In genomic region chr19:2945575-2946184, GRCh38 we compare ENCODE assay signal across 8 cellular contexts. TPM values are rescaled to one million over a fixed set of nuclear protein-coding genes. Genes with fewer than 3 reads are reported as not detected.
DNase-seq lines count a peak whose midpoint lies in the region; ATAC-seq, FAIRE-seq and TF ChIP-seq lines count a peak whose summit lies in the region.

No MANE protein-coding gene starts in this region.

- peak overlapping the region; percentile 83 for H3K4me3 Mint-ChIP-seq in activated CD4-positive, alpha-beta T cell treated with anti-CD3 and anti-CD28 coated beads for 36 hours
- H3K4me3 Mint-ChIP-seq in astrocyte (ENCODE audit: unreplicated experiment), result peak overlapping the region; percentile 83

- H4K20me1 ChIP-seq in astrocyte (ENCODE audit: insufficient read depth, low read length), result no peaks in the 10 kb centered on the region

- no peak for TF ChIP-seq CTCF in astrocyte (IDR thresholded peaks at IDR 0.05; ENCODE audit: insufficient read depth, low read depth, low read length)
- TF ChIP-seq CTCF in liver (IDR thresholded peaks at IDR 0.05; ENCODE audit: low read depth, low read length, missing input control), result no peak
- TF ChIP-seq CTCF in testis (IDR thresholded peaks at IDR 0.05), result no peak

- H3K4me1 ChIP-seq in astrocyte (ENCODE audit: insufficient read depth, low read length) (peaks cover 12% of the 10 kb centered on the region), liver (ENCODE audit: control insufficient read depth in 4 of 4, insufficient read depth in 4 of 4, low read length in 3 of 4) (peaks cover 8 to 22% (median 17%) of the 10 kb centered on the region in 4 donors), testis (peaks cover 11% of the 10 kb centered on the region)

- H3K79me2 ChIP-seq in astrocyte (ENCODE audit: insufficient read depth, low read length), result peaks cover 31% of the 10 kb centered on the region

- H3K9ac ChIP-seq in astrocyte (ENCODE audit: low read length), result peak overlapping the region; percentile 82
- H3K9ac ChIP-seq in liver (ENCODE audit: low read depth in 1 of 2, low read length in 2 of 2), result no peak overlapping the region

- ATAC-seq in activated CD4-positive, alpha-beta T cell treated with anti-CD3 and anti-CD28 coated beads for 36 hours, result no peak
- ATAC-seq in GM18519 (IDR thresholded peaks at IDR 0.05; ENCODE audit: low FRiP score, unreplicated experiment), result no peak

- CTCF ChIA-PET in activated CD4-positive, alpha-beta T cell treated with anti-CD3 and anti-CD28 coated beads for 36 hours (lab: Charles Lee), result no interaction called here

- peak overlapping the region; percentile 77 for H3K4me3 ChIP-seq in astrocyte (ENCODE audit: insufficient read depth, low read depth, low read length)
- H3K4me3 ChIP-seq in liver (ENCODE audit: low read depth in 1 of 3, low read length in 3 of 3), result peak overlapping the region in 2 of 3 donors; percentile 60 to 78
- peak overlapping the region; percentile 90 to 97 for H3K4me3 ChIP-seq in testis

- peak overlapping the region; percentile 92 for H3K4me2 ChIP-seq in astrocyte (ENCODE audit: low read length)

- H3K27me3 ChIP-seq in astrocyte (ENCODE audit: insufficient read depth, low read length), result no peaks in the 10 kb centered on the region
- no peaks in the 10 kb centered on the region for H3K27me3 ChIP-seq in liver (ENCODE audit: control insufficient read depth in 4 of 4, insufficient read depth in 4 of 4, low read length in 3 of 4)
- no peaks in the 10 kb centered on the region for H3K27me3 ChIP-seq in testis

- H3K27ac ChIP-seq in astrocyte (ENCODE audit: low read depth, low read length), result peak overlapping the region; percentile 84
- H3K27ac ChIP-seq in liver (ENCODE audit: low read depth in 1 of 2, low read length in 2 of 2), result peak overlapping the region; percentile 92 to 94
- peak overlapping the region; percentile 92 to 98 for H3K27ac ChIP-seq in testis

- H2AFZ ChIP-seq in astrocyte (ENCODE audit: low read depth, low read length), result peak overlapping the region; percentile 98

- FAIRE-seq in astrocyte (lab: Jason Lieb, UNC), result no peak

- H3K36me3 Mint-ChIP-seq in activated CD4-positive, alpha-beta T cell treated with anti-CD3 and anti-CD28 coated beads for 36 hours (ENCODE audit: low read depth), result peaks cover 4% of the 10 kb centered on the region
- no peaks in the 10 kb centered on the region for H3K36me3 Mint-ChIP-seq in astrocyte (ENCODE audit: low read depth, unreplicated experiment)

- no peaks in the 10 kb centered on the region for H3K9me3 Mint-ChIP-seq in activated CD4-positive, alpha-beta T cell treated with anti-CD3 and anti-CD28 coated beads for 36 hours (ENCODE audit: low read depth)
- H3K9me3 Mint-ChIP-seq in astrocyte (ENCODE audit: unreplicated experiment), result no peaks in the 10 kb centered on the region

- WGBS in liver, result 51% methylated on average over 17 of the region's 17 CpGs
- 21 to 33% methylated on average over 17 of the region's 17 CpGs for WGBS in testis, 2 donors

- no peak for TF ChIP-seq POLR2A in testis (IDR thresholded peaks at IDR 0.05)

- TF ChIP-seq RAD21 in liver (IDR thresholded peaks at IDR 0.05), result no peak

- H3K27me3 Mint-ChIP-seq in activated CD4-positive, alpha-beta T cell treated with anti-CD3 and anti-CD28 coated beads for 36 hours, result no peaks in the 10 kb centered on the region
- H3K27me3 Mint-ChIP-seq in astrocyte (ENCODE audit: low read depth, unreplicated experiment), result peaks cover 2% of the 10 kb centered on the region

- intact Hi-C loops in activated CD4-positive, alpha-beta T cell treated with anti-CD3 and anti-CD28 coated beads for 36 hours (cut with DNase I, micrococcal nuclease), result loop anchor here in 1 of 2 experiments (1.0 to 2.0 kb wide), 7 partner anchors 32 to 240 kb away; partner anchors contain the start of genes NCLN, THOP1, TLE6 and ZNF555
- intact Hi-C loops in testis (cut with DNase I; ENCODE audit: low total_unique reads), result no loop called here

- no peak for DNase-seq in activated CD4-positive, alpha-beta T cell treated with anti-CD3 and anti-CD28 coated beads for 36 hours
- no peak for DNase-seq in activated CD4-positive, alpha-beta T cell treated with anti-CD3 and anti-CD28 coated beads for 4 hours
- DNase-seq in astrocyte (ENCODE audit: low read depth) (no peak), testis (no peak), NCI-H748 treated with DMSO at 0.1 percent for 48 hours (lab: John Stamatoyannopoulos, UW) (no peak), H4 (ENCODE audit: low spot score) (no peak)

- H3K9me3 ChIP-seq in astrocyte (ENCODE audit: insufficient read depth, low read depth, low read length) (no peaks in the 10 kb centered on the region), liver (ENCODE audit: control insufficient read depth in 4 of 4, low read length in 3 of 4) (no peaks in the 10 kb centered on the region), testis (no peaks in the 10 kb centered on the region)

- no peaks in the 10 kb centered on the region for H3K36me3 ChIP-seq in astrocyte (ENCODE audit: insufficient read depth, low read length)
- H3K36me3 ChIP-seq in liver (ENCODE audit: control insufficient read depth in 4 of 4, insufficient read depth in 3 of 4, low read depth in 1 of 4, low read length in 3 of 4), result no peaks in the 10 kb centered on the region
- no peaks in the 10 kb centered on the region for H3K36me3 ChIP-seq in testis (ENCODE audit: low read depth, missing control alignments)

- POLR2A ChIA-PET in activated CD4-positive, alpha-beta T cell treated with anti-CD3 and anti-CD28 coated beads for 36 hours (lab: Charles Lee), result no interaction called here

- H3K4me1 Mint-ChIP-seq in activated CD4-positive, alpha-beta T cell treated with anti-CD3 and anti-CD28 coated beads for 36 hours, result peaks cover 34% of the 10 kb centered on the region
- H3K4me1 Mint-ChIP-seq in astrocyte (ENCODE audit: low read depth, unreplicated experiment), result peaks cover 3% of the 10 kb centered on the region

- H3K27ac Mint-ChIP-seq in activated CD4-positive, alpha-beta T cell treated with anti-CD3 and anti-CD28 coated beads for 36 hours, result peak overlapping the region; percentile 97
- no peak overlapping the region for H3K27ac Mint-ChIP-seq in astrocyte (ENCODE audit: unreplicated experiment)

TF ChIP-seq in liver, 16 proteins besides CTCF, POLR2A, EP300 and RAD21 (continues in another document):
- TF ChIP-seq JUND (IDR thresholded peaks at IDR 0.05) (no peak), NR2F2 (IDR thresholded peaks at IDR 0.05) (no peak), GABPA (IDR thresholded peaks at IDR 0.05 in 1 of 2, conservative IDR thresholded peaks at IDR 0.05 in 1 of 2) (no peak), ZBTB33 (IDR thresholded peaks at IDR 0.05) (no peak), HNF4G (IDR thresholded peaks at IDR 0.05) (no peak), MAX (IDR thresholded peaks at IDR 0.05) (no peak), FOXA2 (IDR thresholded peaks at IDR 0.05) (no peak)

RNA-seq across cellular contexts. Expression of gene ZNF77, which starts 0.9 kb away (rescaled TPM):
- 1 to 10 TPM; 4.3 to 4.8 TPM for total RNA-seq in activated CD4-positive, alpha-beta T cell treated with anti-CD3 and anti-CD28 coated beads for 36 hours
- total RNA-seq in astrocyte (1.4 and 1.5 TPM in 2 replicates), liver (1 to 10 TPM; 2.6 to 3.5 TPM), testis (10 to 100 TPM in 1 of 2 donors, 1 to 10 TPM in 1; 4.8 to 10.7 TPM)
- polyA plus RNA-seq in liver (1 to 10 TPM in 1 of 2 donors, under 1 TPM in 1; 0.90 to 1.1 TPM), testis (ENCODE audit: insufficient read depth, low read depth, low replicate concordance) (5.6 TPM)
- 3.7 and 4.0 TPM in 2 replicates for total RNA-seq in H4 (2014; rRNA removed; shearing (Covaris generic))

RNA-seq across cellular contexts. Expression of gene TLE6, which starts 31.7 kb away (rescaled TPM):
- 1 to 10 TPM; 2.6 to 3.5 TPM for total RNA-seq in activated CD4-positive, alpha-beta T cell treated with anti-CD3 and anti-CD28 coated beads for 36 hours
- total RNA-seq in astrocyte (0.11 TPM in 1 of 2 replicates, not detected in the other), liver (1 to 10 TPM in 1 of 2 donors, under 1 TPM in 1; 0.47 to 1.7 TPM), testis (10 to 100 TPM in 1 of 2 donors, 1 to 10 TPM in 1; 9.1 to 12.5 TPM)
- polyA plus RNA-seq in liver (1 to 10 TPM in 1 of 2 donors, under 1 TPM in 1; 0.78 to 2.8 TPM), testis (ENCODE audit: insufficient read depth, low read depth, low replicate concordance) (8.1 TPM)
- total RNA-seq in H4 (2014; rRNA removed; shearing (Covaris generic)), result 1.5 and 2.7 TPM in 2 replicates

RNA-seq across cellular contexts. Expression of gene ZNF57, which starts 45.0 kb away (rescaled TPM):
- total RNA-seq in activated CD4-positive, alpha-beta T cell treated with anti-CD3 and anti-CD28 coated beads for 36 hours, result 1 to 10 TPM; 5.9 to 7.1 TPM
- not detected in 2 replicates for total RNA-seq in astrocyte
- 1 to 10 TPM; 1.4 to 2.8 TPM for total RNA-seq in liver
- 1 to 10 TPM; 1.3 to 2.1 TPM for polyA plus RNA-seq in liver
- 10 to 100 TPM; 21.9 to 27.0 TPM for total RNA-seq in testis
- polyA plus RNA-seq in testis (ENCODE audit: insufficient read depth, low read depth, low replicate concordance), result 26.4 TPM
- 3.4 and 7.3 TPM in 2 replicates for total RNA-seq in H4 (2014; rRNA removed; shearing (Covaris generic))
